In the genomic region with DNA sequence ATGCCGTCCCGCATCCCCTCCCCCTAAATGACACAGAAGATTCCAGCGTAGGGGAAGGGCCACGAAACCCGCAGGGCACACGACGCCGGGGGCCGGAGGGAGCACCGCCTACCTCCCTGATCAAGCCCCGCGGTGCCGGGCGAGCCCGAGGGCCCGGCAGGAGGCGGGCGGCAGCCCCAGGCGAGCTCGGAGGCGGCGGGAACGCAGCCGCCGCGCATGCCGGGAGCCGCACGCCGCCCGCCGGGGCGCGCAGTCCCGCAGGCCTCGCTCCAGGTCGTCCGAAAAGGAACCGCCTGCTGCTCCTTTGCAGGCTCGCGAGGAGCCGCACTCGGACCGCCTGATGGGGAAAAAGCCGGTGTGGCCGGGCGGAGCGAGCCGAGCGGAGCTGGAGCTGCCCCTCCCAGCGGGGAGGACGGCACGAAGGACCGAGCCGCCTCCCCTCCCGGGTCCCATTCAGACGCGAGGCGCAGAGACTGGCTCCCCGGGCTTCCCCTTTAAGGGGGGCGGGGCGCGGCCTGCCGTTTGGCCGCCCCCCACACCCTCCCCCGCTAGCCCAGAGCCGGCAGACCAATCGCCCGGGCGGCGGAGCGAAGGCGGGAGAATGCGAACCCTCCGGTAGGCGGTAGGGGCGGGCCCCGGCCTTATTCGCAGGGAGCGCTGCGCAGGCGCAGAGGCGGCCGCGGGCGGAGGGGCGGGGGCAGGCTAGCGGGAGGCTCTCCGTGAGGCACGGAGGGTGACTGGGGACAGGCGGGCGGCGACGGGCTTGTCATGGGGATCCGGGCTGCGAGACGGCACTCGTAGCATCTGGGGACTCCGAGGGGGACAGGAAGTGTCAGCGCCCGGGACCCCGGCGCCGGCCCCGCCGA, we compare ENCODE assay signal across 1 cellular context.
TF ChIP-seq lines count a peak whose summit lies in the region.

No MANE protein-coding gene starts in this region.

TF ChIP-seq in HepG2, 621 proteins besides CTCF, POLR2A, EP300 and RAD21 (continued from another document and continues in another):
- TF ChIP-seq GMEB1 (CRISPR knock-in tag; IDR thresholded peaks at IDR 0.05; ENCODE audit: borderline replicate concordance): peak; percentile 72; the same call in 1 of the 2 replicates
- 0 out of 2 replicates have a peak, but pooled peaks have one; percentile 15 for TF ChIP-seq ELF3 (CRISPR knock-in tag; IDR thresholded peaks at IDR 0.05)
- 0 out of 2 replicates have a peak, but pooled peaks have one; percentile 34 for TF ChIP-seq ZNF740 (CRISPR knock-in tag; IDR thresholded peaks at IDR 0.05)
- TF ChIP-seq ARNT2 (CRISPR knock-in tag; IDR thresholded peaks at IDR 0.05; ENCODE audit: low read depth): 0 out of 2 replicates have a peak, but pooled peaks have one; percentile 65
- TF ChIP-seq ZNF329 (CRISPR knock-in tag; IDR thresholded peaks at IDR 0.05; ENCODE audit: low read depth): no peak
- TF ChIP-seq KMT2A (CRISPR knock-in tag; IDR thresholded peaks at IDR 0.05): no peak
- TF ChIP-seq, protein P1, sequence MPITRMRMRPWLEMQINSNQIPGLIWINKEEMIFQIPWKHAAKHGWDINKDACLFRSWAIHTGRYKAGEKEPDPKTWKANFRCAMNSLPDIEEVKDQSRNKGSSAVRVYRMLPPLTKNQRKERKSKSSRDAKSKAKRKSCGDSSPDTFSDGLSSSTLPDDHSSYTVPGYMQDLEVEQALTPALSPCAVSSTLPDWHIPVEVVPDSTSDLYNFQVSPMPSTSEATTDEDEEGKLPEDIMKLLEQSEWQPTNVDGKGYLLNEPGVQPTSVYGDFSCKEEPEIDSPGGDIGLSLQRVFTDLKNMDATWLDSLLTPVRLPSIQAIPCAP (CRISPR knock-in tag; IDR thresholded peaks at IDR 0.05; ENCODE audit: low read depth): no peak
- TF ChIP-seq NFAT5 (CRISPR knock-in tag; IDR thresholded peaks at IDR 0.05): no peak
- TF ChIP-seq, protein P2, sequence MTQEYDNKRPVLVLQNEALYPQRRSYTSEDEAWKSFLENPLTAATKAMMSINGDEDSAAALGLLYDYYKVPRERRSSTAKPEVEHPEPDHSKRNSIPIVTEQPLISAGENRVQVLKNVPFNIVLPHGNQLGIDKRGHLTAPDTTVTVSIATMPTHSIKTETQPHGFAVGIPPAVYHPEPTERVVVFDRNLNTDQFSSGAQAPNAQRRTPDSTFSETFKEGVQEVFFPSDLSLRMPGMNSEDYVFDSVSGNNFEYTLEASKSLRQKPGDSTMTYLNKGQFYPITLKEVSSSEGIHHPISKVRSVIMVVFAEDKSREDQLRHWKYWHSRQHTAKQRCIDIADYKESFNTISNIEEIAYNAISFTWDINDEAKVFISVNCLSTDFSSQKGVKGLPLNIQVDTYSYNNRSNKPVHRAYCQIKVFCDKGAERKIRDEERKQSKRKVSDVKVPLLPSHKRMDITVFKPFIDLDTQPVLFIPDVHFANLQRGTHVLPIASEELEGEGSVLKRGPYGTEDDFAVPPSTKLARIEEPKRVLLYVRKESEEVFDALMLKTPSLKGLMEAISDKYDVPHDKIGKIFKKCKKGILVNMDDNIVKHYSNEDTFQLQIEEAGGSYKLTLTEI (CRISPR knock-in tag; conservative IDR thresholded peaks at IDR 0.05): no peak
- TF ChIP-seq ZBTB43 (CRISPR knock-in tag; conservative IDR thresholded peaks at IDR 0.05): no peak; the same call in 1 of the 2 replicates
- peak; percentile 83 for TF ChIP-seq NFYC (CRISPR knock-in tag; IDR thresholded peaks at IDR 0.05)
- peak; percentile 7; the same call in 1 of the 2 replicates for TF ChIP-seq SOX5 (CRISPR knock-in tag; IDR thresholded peaks at IDR 0.05; ENCODE audit: borderline replicate concordance)
- no peak; the same call in 1 of the 2 replicates for TF ChIP-seq ZNF33A (CRISPR knock-in tag; IDR thresholded peaks at IDR 0.05; ENCODE audit: borderline replicate concordance)
- peak; percentile 47; the same call in 1 of the 2 replicates for TF ChIP-seq ZNF710 (CRISPR knock-in tag; IDR thresholded peaks at IDR 0.05; ENCODE audit: borderline replicate concordance)
- peak; percentile 32; the same call in 1 of the 2 replicates for TF ChIP-seq PHF20 (CRISPR knock-in tag; IDR thresholded peaks at IDR 0.05)
- TF ChIP-seq NFYB (CRISPR knock-in tag; IDR thresholded peaks at IDR 0.05): peak; percentile 82
- no peak for TF ChIP-seq TP53 (CRISPR knock-in tag; conservative IDR thresholded peaks at IDR 0.05)
- TF ChIP-seq, protein P3, sequence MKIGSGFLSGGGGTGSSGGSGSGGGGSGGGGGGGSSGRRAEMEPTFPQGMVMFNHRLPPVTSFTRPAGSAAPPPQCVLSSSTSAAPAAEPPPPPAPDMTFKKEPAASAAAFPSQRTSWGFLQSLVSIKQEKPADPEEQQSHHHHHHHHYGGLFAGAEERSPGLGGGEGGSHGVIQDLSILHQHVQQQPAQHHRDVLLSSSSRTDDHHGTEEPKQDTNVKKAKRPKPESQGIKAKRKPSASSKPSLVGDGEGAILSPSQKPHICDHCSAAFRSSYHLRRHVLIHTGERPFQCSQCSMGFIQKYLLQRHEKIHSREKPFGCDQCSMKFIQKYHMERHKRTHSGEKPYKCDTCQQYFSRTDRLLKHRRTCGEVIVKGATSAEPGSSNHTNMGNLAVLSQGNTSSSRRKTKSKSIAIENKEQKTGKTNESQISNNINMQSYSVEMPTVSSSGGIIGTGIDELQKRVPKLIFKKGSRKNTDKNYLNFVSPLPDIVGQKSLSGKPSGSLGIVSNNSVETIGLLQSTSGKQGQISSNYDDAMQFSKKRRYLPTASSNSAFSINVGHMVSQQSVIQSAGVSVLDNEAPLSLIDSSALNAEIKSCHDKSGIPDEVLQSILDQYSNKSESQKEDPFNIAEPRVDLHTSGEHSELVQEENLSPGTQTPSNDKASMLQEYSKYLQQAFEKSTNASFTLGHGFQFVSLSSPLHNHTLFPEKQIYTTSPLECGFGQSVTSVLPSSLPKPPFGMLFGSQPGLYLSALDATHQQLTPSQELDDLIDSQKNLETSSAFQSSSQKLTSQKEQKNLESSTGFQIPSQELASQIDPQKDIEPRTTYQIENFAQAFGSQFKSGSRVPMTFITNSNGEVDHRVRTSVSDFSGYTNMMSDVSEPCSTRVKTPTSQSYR (CRISPR knock-in tag; IDR thresholded peaks at IDR 0.05; ENCODE audit: borderline replicate concordance): peak; percentile 77
- TF ChIP-seq IKZF4 (CRISPR knock-in tag; IDR thresholded peaks at IDR 0.05; ENCODE audit: borderline replicate concordance, low read depth, not compliant biosample characterization): no peak
- TF ChIP-seq DMAP1 (CRISPR knock-in tag; IDR thresholded peaks at IDR 0.05): peak; percentile 76; the same call in 1 of the 2 replicates
- no peak for TF ChIP-seq ARHGAP35 (CRISPR knock-in tag; IDR thresholded peaks at IDR 0.05; ENCODE audit: borderline replicate concordance)
- TF ChIP-seq, protein P4, sequence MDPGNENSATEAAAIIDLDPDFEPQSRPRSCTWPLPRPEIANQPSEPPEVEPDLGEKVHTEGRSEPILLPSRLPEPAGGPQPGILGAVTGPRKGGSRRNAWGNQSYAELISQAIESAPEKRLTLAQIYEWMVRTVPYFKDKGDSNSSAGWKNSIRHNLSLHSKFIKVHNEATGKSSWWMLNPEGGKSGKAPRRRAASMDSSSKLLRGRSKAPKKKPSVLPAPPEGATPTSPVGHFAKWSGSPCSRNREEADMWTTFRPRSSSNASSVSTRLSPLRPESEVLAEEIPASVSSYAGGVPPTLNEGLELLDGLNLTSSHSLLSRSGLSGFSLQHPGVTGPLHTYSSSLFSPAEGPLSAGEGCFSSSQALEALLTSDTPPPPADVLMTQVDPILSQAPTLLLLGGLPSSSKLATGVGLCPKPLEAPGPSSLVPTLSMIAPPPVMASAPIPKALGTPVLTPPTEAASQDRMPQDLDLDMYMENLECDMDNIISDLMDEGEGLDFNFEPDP (CRISPR knock-in tag; conservative IDR thresholded peaks at IDR 0.05): no peak
- 0 out of 2 replicates have a peak, but pooled peaks have one; percentile 60 for TF ChIP-seq NFATC3 (CRISPR knock-in tag; IDR thresholded peaks at IDR 0.05)
- TF ChIP-seq ZNF143 (CRISPR knock-in tag; IDR thresholded peaks at IDR 0.05): peak; percentile 78
- no peak for TF ChIP-seq ZFP36 (IDR thresholded peaks at IDR 0.05; ENCODE audit: borderline replicate concordance, low read depth, low read length, partially characterized antibody)
- no peak; the same call in 1 of the 2 replicates for TF ChIP-seq ZNF558 (CRISPR knock-in tag; IDR thresholded peaks at IDR 0.05; ENCODE audit: borderline replicate concordance)
- no peak for TF ChIP-seq E2F2 (CRISPR knock-in tag; IDR thresholded peaks at IDR 0.05; ENCODE audit: borderline replicate concordance)
- TF ChIP-seq CHCHD3 (CRISPR knock-in tag; IDR thresholded peaks at IDR 0.05): no peak
